In the genomic region with DNA sequence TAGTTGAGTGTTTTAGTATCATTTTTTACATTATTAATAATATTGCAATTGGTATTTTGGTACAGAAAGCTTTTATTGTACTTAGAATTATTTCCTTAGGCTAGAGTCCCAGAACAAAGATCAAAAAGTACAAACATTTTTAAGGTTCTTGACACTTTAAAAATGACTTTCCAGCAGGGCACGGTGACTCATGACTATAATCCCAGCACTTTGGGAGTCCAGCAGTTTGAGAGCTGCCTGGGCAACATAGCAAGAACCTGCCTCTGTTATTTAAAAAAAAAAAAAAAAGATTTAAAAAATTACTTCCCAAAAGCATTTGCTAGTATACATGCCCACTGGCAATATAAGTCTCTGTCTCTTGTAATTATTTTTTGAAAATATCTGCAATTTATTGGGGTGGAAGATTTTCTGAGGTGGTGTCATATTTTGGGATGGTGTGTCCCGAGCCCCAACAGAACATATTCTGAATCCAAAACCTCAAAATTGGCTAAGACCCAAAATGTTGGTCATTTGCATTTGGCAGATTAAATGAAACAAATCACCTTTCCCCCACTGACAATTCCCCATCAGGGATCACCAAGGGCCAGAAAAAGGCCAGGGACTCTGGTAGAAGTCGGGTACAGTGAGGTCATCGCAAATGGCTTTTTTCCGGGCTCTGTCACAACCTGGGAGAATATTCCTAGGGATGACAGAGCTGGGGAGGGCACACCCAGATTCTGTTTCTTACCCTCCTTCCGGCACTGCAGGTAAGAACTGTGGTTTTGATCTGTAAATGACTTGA, we compare ENCODE assay signal across 15 cellular contexts. TPM values are rescaled to one million over a fixed set of nuclear protein-coding genes. Genes with fewer than 3 reads are reported as not detected.
DNase-seq lines count a peak whose midpoint lies in the region; ATAC-seq and TF ChIP-seq lines count a peak whose summit lies in the region.
"Had no signal": no experiment of that assay in that cellular context is flagged by ENCODE, and none has a peak within 500 bp of the region (broad histone marks: within the 10 kb centered on the region; RNA-seq: fewer than 3 reads in every experiment).

No MANE protein-coding gene starts in this region.

- H3K27ac ChIP-seq in GM23248 = no peak overlapping the region
- peak overlapping the region; percentile 47 for H3K27ac ChIP-seq in RWPE2 (ENCODE audit: poor library complexity, severe bottlenecking)
- peak overlapping the region; percentile 41 for H3K27ac ChIP-seq in epithelial cell of prostate
- H3K27ac ChIP-seq in osteoblast (ENCODE audit: low read depth, low read length) = no peak overlapping the region
- H3K27ac ChIP-seq: SJSA1, WERI-Rb-1 had no signal

- H3K4me1 ChIP-seq in GM23248 (ENCODE audit: insufficient read depth) = peaks cover 4% of the 10 kb centered on the region
- H3K4me1 ChIP-seq in RWPE2 (ENCODE audit: insufficient read depth, poor library complexity, severe bottlenecking) = peaks cover 33% of the 10 kb centered on the region
- H3K4me1 ChIP-seq in osteoblast (ENCODE audit: insufficient read depth, low read length) = peaks cover 15% of the 10 kb centered on the region

- H3K79me2 ChIP-seq in GM23248 (ENCODE audit: insufficient read depth) (no peaks in the 10 kb centered on the region), osteoblast (ENCODE audit: insufficient read depth, low read length) (no peaks in the 10 kb centered on the region)

- no peak overlapping the region for H2AFZ ChIP-seq in GM23248
- no peak overlapping the region for H2AFZ ChIP-seq in osteoblast (ENCODE audit: low read length)

- in situ Hi-C loops in GM23248 (cut with MboI) = no loop called here

- no peaks in the 10 kb centered on the region for H3K27me3 ChIP-seq in GM23248 (replicated peaks; ENCODE audit: insufficient read depth)
- H3K27me3 ChIP-seq in RWPE2 (ENCODE audit: insufficient read depth, poor library complexity, severe bottlenecking) = no peaks in the 10 kb centered on the region
- H3K27me3 ChIP-seq in osteoblast (ENCODE audit: insufficient read depth, low read length) = no peaks in the 10 kb centered on the region
- H3K27me3 ChIP-seq: pancreas, SJSA1 had no signal

- H3K9me2 ChIP-seq in GM23248 (ENCODE audit: insufficient read depth) = no peaks in the 10 kb centered on the region

- no peak overlapping the region for H3K9ac ChIP-seq in GM23248

- H3K36me3 ChIP-seq in GM23248 (ENCODE audit: low read depth) (no peaks in the 10 kb centered on the region), RWPE2 (ENCODE audit: low read depth) (no peaks in the 10 kb centered on the region), osteoblast (ENCODE audit: insufficient read depth, low read length) (no peaks in the 10 kb centered on the region)
- H3K36me3 ChIP-seq: pancreas, SJSA1, WERI-Rb-1 had no signal

- no peak for ATAC-seq in RWPE2 (ENCODE audit: low read depth)
- ATAC-seq: stimulated activated effector memory CD8-positive, alpha-beta T cell treated with anti-CD3 and anti-CD28 coated beads, Interleukin-12 subunit alpha, Interleukin-12 subunit beta, amount 100 ng/mL, for 72 hours had no signal

- no peaks in the 10 kb centered on the region for H3K9me3 ChIP-seq in GM23248 (ENCODE audit: low read depth)
- H3K9me3 ChIP-seq in RWPE2 (ENCODE audit: severe bottlenecking) = no peaks in the 10 kb centered on the region
- H3K9me3 ChIP-seq in osteoblast (ENCODE audit: low read depth, low read length) = no peaks in the 10 kb centered on the region
- H3K9me3 ChIP-seq: pancreas, SJSA1 had no signal

- TF ChIP-seq CTCF in RWPE2 (IDR thresholded peaks at IDR 0.05; ENCODE audit: poor library complexity, severe bottlenecking) = no peak
- TF ChIP-seq CTCF in osteoblast (IDR thresholded peaks at IDR 0.05; ENCODE audit: extremely low read depth, low read depth, low read length) = no peak

- peak; percentile 62 for DNase-seq in GM23248
- DNase-seq in RWPE2 (ENCODE audit: low spot score) = no peak
- no peak for DNase-seq in epithelial cell of prostate (ENCODE audit: low read depth, low spot score)
- peak; percentile 7 for DNase-seq in pons (ENCODE audit: low spot score)
- no peak for DNase-seq in activated naive CD4-positive, alpha-beta T cell treated with anti-CD3 and anti-CD28 coated beads, Interleukin-2, amount 50 U/mL, for 16 hours
- DNase-seq in osteoblast (ENCODE audit: insufficient read length, low spot score, missing footprints) = no peak
- no peak for DNase-seq in NCI-H1417 treated with DMSO at 0.1 percent for 48 hours (lab: John Stamatoyannopoulos, UW)
- DNase-seq in ecto neural progenitor cell (ENCODE audit: low spot score) = no peak
- DNase-seq: amniotic stem cell, GOT3, NCI-H187 treated with DMSO at 0.1 percent for 48 hours, pancreas, WERI-Rb-1 had no signal

- 59 to 64% methylated on average over 6 of the region's 6 CpGs for WGBS in GM23248 (ENCODE audit: low coverage in 1 of 2, low lambda C conversion rate in 2 of 2, missing lambda C conversion rate in 2 of 2), 2 experiments

- no peak overlapping the region for H3K4me2 ChIP-seq in GM23248 (ENCODE audit: unreplicated experiment)
- no peak overlapping the region for H3K4me2 ChIP-seq in osteoblast (ENCODE audit: insufficient read depth, low read length)

- 0 out of 2 replicates have a peak, but pooled peaks cover 6% of the 10 kb centered on the region for H3F3A ChIP-seq in GM23248 (ENCODE audit: insufficient read depth)

- H4K20me1 ChIP-seq in GM23248 (ENCODE audit: insufficient read depth) (no peaks in the 10 kb centered on the region), osteoblast (ENCODE audit: insufficient read depth, low read length) (no peaks in the 10 kb centered on the region)

- H3K4me3 ChIP-seq in GM23248 (no peak overlapping the region), RWPE2 (ENCODE audit: severe bottlenecking) (no peak overlapping the region), osteoblast (ENCODE audit: insufficient read depth, low read length) (no peak overlapping the region)
- H3K4me3 ChIP-seq: pancreas, SJSA1 had no signal

RNA-seq across cellular contexts. Expression of gene NIFK, which starts 42.1 kb away (rescaled TPM):
- 42.5 and 56.2 TPM in 2 replicates for total RNA-seq in GM23248 (2014; rRNA removed; shearing (Covaris generic))
- 101 and 107 TPM in 2 replicates for polyA plus RNA-seq in GM23248 (2016; fragmentation: Nextera tagmentation; extraction: Ambion mirVana)
- 38.6 and 42.7 TPM in 2 replicates for total RNA-seq in osteoblast

RNA-seq across cellular contexts. Expression of gene CLASP1, which starts 45.3 kb away (rescaled TPM):
- 37.4 and 41.0 TPM in 2 replicates for total RNA-seq in GM23248 (2014; rRNA removed; shearing (Covaris generic))
- polyA plus RNA-seq in GM23248 (2016; fragmentation: Nextera tagmentation; extraction: Ambion mirVana) = 17.0 and 20.1 TPM in 2 replicates
- 46.0 and 51.0 TPM in 2 replicates for total RNA-seq in osteoblast

Comparison
In these comparisons a context has a peak if more than half of its experiments do, and no peak if none do; other contexts are left out.
1. DNase-seq: peak in GM23248 (single experiment) and pons (single experiment); none in RWPE2 (single experiment), epithelial cell of prostate (single experiment), activated naive CD4-positive, alpha-beta T cell treated with anti-CD3 and anti-CD28 coated beads, Interleukin-2, amount 50 U/mL, for 16 hours (single experiment), osteoblast (single experiment), NCI-H1417 treated with DMSO at 0.1 percent for 48 hours (single experiment) and ecto neural progenitor cell (single experiment).
2. H3K27ac ChIP-seq: peak in RWPE2 (single experiment) and epithelial cell of prostate (single experiment); none in GM23248 (single experiment) and osteoblast (single experiment).